ENCODE assay signal across 14 cellular contexts in genomic region chr2:105734762-105735538, GRCh38. TPM values are rescaled to one million over a fixed set of nuclear protein-coding genes. Genes with fewer than 3 reads are reported as not detected.
DNase-seq lines count a peak whose midpoint lies in the region; TF ChIP-seq lines count a peak whose summit lies in the region.
"Had no signal": no experiment of that assay in that cellular context is flagged by ENCODE, and none has a peak within 500 bp of the region (broad histone marks: within the 10 kb centered on the region; RNA-seq: fewer than 3 reads in every experiment).

No MANE protein-coding gene starts in this region.

- no peaks in the 10 kb centered on the region for H3K9me3 ChIP-seq in stomach
- H3K9me3 ChIP-seq: neutrophil had no signal

- peak; percentile 73 for DNase-seq in AG08395 (ENCODE audit: low spot score)
- DNase-seq in ELR (ENCODE audit: low read depth) = peak; percentile 77
- DNase-seq in RWPE1 (ENCODE audit: low spot score) = no peak
- peak; percentile 63 for DNase-seq in fibroblast of the aortic adventitia (ENCODE audit: low read depth)
- DNase-seq in activated CD4-positive, alpha-beta memory T cell treated with anti-CD3 and anti-CD28 coated beads, Interleukin-2, amount 10 ng/mL, durations not matched to agents 7 days and 5 days = no peak
- no peak for DNase-seq in erythroblast (lab: John Stamatoyannopoulos, UW)
- no peak for DNase-seq in NCI-H146 (lab: John Stamatoyannopoulos, UW)
- DNase-seq in stomach = no peak
- DNase-seq: activated CD4-positive, CD25-positive, alpha-beta regulatory T cell treated with anti-CD3 and anti-CD28 coated beads, Interleukin-2, amount 50 U/mL, for 72 hours; activated naive CD4-positive, alpha-beta T cell treated with Interleukin-2 at 50 U/mL for 16 hours; NCI-H1048; OCI-M1; stimulated activated CD4-positive, alpha-beta T cell treated with anti-CD3 and anti-CD28 coated beads, Interleukin-4, amount 100 ng/mL, for 4 hours had no signal

- H3K27me3 Mint-ChIP-seq in activated CD4-positive, alpha-beta memory T cell treated with anti-CD3 and anti-CD28 coated beads, Interleukin-2, amount 10 ng/mL, durations not matched to agents 7 days and 5 days = no peaks in the 10 kb centered on the region

- TF ChIP-seq EP300 in stomach (IDR thresholded peaks at IDR 0.05) = no peak

- WGBS in stomach, 5 donors = 72 to 77% (median 76%) methylated on average over 4 of the region's 4 CpGs

- POLR2A ChIA-PET in RWPE1 (lab: Yijun Ruan, JAX; ENCODE audit: low non-redundant PET) = no interaction called here
- POLR2A ChIA-PET in activated CD4-positive, alpha-beta memory T cell treated with anti-CD3 and anti-CD28 coated beads, Interleukin-2, amount 10 ng/mL, durations not matched to agents 7 days and 5 days (lab: Charles Lee) = interaction anchor here (0.9 to 1.1 kb wide), 2 partner anchors 10 to 12 kb away, joined by 3 read pairs; no protein-coding TSS in a partner anchor

- H3K36me3 ChIP-seq in stomach = no peaks in the 10 kb centered on the region
- H3K36me3 ChIP-seq: neutrophil had no signal

- CTCF ChIA-PET in RWPE1 (lab: Yijun Ruan, JAX) = no interaction called here
- CTCF ChIA-PET in activated CD4-positive, alpha-beta memory T cell treated with anti-CD3 and anti-CD28 coated beads, Interleukin-2, amount 10 ng/mL, durations not matched to agents 7 days and 5 days (lab: Charles Lee) = no interaction called here

- no peaks in the 10 kb centered on the region for H3K9me3 Mint-ChIP-seq in activated CD4-positive, alpha-beta memory T cell treated with anti-CD3 and anti-CD28 coated beads, Interleukin-2, amount 10 ng/mL, durations not matched to agents 7 days and 5 days

- H3K4me3 Mint-ChIP-seq in activated CD4-positive, alpha-beta memory T cell treated with anti-CD3 and anti-CD28 coated beads, Interleukin-2, amount 10 ng/mL, durations not matched to agents 7 days and 5 days = no peak overlapping the region

- TF ChIP-seq POLR2A in erythroblast (IDR thresholded peaks at IDR 0.05; ENCODE audit: low read length) (no peak), stomach (IDR thresholded peaks at IDR 0.05) (no peak)

- H3K4me3 ChIP-seq in fibroblast of the aortic adventitia (ENCODE audit: low read depth, low read length) (no peak overlapping the region), stomach (no peak overlapping the region)

- H3K36me3 Mint-ChIP-seq in activated CD4-positive, alpha-beta memory T cell treated with anti-CD3 and anti-CD28 coated beads, Interleukin-2, amount 10 ng/mL, durations not matched to agents 7 days and 5 days (ENCODE audit: low read depth) = peaks cover 7% of the 10 kb centered on the region

- no peaks in the 10 kb centered on the region for H3K4me1 ChIP-seq in stomach

- H3K27ac Mint-ChIP-seq in activated CD4-positive, alpha-beta memory T cell treated with anti-CD3 and anti-CD28 coated beads, Interleukin-2, amount 10 ng/mL, durations not matched to agents 7 days and 5 days = no peak overlapping the region

- peaks cover 55% of the 10 kb centered on the region for H3K4me1 Mint-ChIP-seq in activated CD4-positive, alpha-beta memory T cell treated with anti-CD3 and anti-CD28 coated beads, Interleukin-2, amount 10 ng/mL, durations not matched to agents 7 days and 5 days

- intact Hi-C loops in stomach (cut with DNase I; ENCODE audit: low total_unique reads) = no loop called here

- H3K27ac ChIP-seq in RWPE1 (peak overlapping the region; percentile 87), stomach (no peak overlapping the region)
- H3K27ac ChIP-seq: neutrophil had no signal

- TF ChIP-seq CTCF in RWPE1 (conservative IDR thresholded peaks at IDR 0.05; ENCODE audit: low read depth) (no peak), fibroblast of the aortic adventitia (IDR thresholded peaks at IDR 0.05; ENCODE audit: insufficient read depth, low read length) (no peak), stomach (IDR thresholded peaks at IDR 0.05) (no peak)

- H3K27me3 ChIP-seq in stomach = no peaks in the 10 kb centered on the region

RNA-seq across cellular contexts. Expression of gene NCK2, which starts 9.8 kb away (rescaled TPM):
- 9.4 and 12.2 TPM in 2 replicates for total RNA-seq in fibroblast of the aortic adventitia (ENCODE audit: low replicate concordance)
- total RNA-seq in activated CD4-positive, alpha-beta memory T cell treated with anti-CD3 and anti-CD28 coated beads, Interleukin-2, amount 10 ng/mL, durations not matched to agents 7 days and 5 days = 10 to 100 TPM; 70.8 to 75.9 TPM
- total RNA-seq in stomach = 10 to 100 TPM; 27.0 to 88.9 (median 40.3) TPM
- 10 to 100 TPM; 23.1 to 61.6 (median 45.5) TPM for polyA plus RNA-seq in stomach

Comparison
In these comparisons a context has a peak if more than half of its experiments do, and no peak if none do; other contexts are left out.
1. DNase-seq: peak in AG08395 (single experiment), ELR (single experiment) and fibroblast of the aortic adventitia (single experiment); none in RWPE1 (single experiment), activated CD4-positive, alpha-beta memory T cell treated with anti-CD3 and anti-CD28 coated beads, Interleukin-2, amount 10 ng/mL, durations not matched to agents 7 days and 5 days (single experiment), erythroblast (0 of 2), NCI-H146 (single experiment) and stomach (single experiment).